ENCODE assay signal across 8 cellular contexts in genomic region chr9:136533775-136534157, GRCh38. TPM values are rescaled to one million over a fixed set of nuclear protein-coding genes. Genes with fewer than 3 reads are reported as not detected.
DNase-seq lines count a peak whose midpoint lies in the region; ATAC-seq, FAIRE-seq and TF ChIP-seq lines count a peak whose summit lies in the region.

No MANE protein-coding gene starts in this region.

- H3K9ac ChIP-seq in liver (ENCODE audit: low read depth in 1 of 2, low read length in 2 of 2) (no peak overlapping the region), HepG2 (ENCODE audit: insufficient read depth, low read depth, low read length) (no peak overlapping the region)

- H3K79me2 ChIP-seq in HepG2 (ENCODE audit: insufficient read depth, low read length): no peaks in the 10 kb centered on the region

- DNase-seq in HepG2 (ENCODE audit: low spot score): no peak
- DNase-seq in astrocyte of the spinal cord (ENCODE audit: low read depth, low spot score): peak; percentile 29
- DNase-seq in prostate gland (ENCODE audit: low spot score): peak; percentile 63
- no peak for DNase-seq in caudate nucleus (lab: John Stamatoyannopoulos, UW)
- no peak for DNase-seq in left lobe of liver (ENCODE audit: low spot score)
- DNase-seq in testis: no peak

- no peak overlapping the region for H3K4me3 ChIP-seq in liver (ENCODE audit: low read depth in 1 of 3, low read length in 3 of 3)
- no peak overlapping the region for H3K4me3 ChIP-seq in HepG2 (replicated peaks in 1 of 3; ENCODE audit: insufficient read depth in 1 of 3, low read depth in 2 of 3, low read length in 3 of 3)
- H3K4me3 ChIP-seq in astrocyte of the spinal cord (ENCODE audit: low read depth, low read length): no peak overlapping the region
- H3K4me3 ChIP-seq in prostate gland: no peak overlapping the region
- no peak overlapping the region for H3K4me3 ChIP-seq in testis

- TF ChIP-seq EP300 in HepG2 (IDR thresholded peaks at IDR 0.05; ENCODE audit: low read depth in 2 of 2, low read length in 2 of 2): no peak
- no peak for TF ChIP-seq EP300 in HepG2 (CRISPR knock-in tag; IDR thresholded peaks at IDR 0.05; ENCODE audit: borderline replicate concordance)

- BruUV-seq in HepG2 (replicated peaks; lab: Mats Ljungman, UMichigan): no TSS peak

- 62% methylated on average over 22 of the region's 22 CpGs for WGBS in liver
- WGBS in HepG2 (ENCODE audit: low lambda C conversion rate): 86% methylated on average over 10 of the region's 22 CpGs
- 64% methylated on average over 22 of the region's 22 CpGs for WGBS in prostate gland
- WGBS in testis, 2 donors: 89 to 100% methylated on average over 1 to 22 of the region's 22 CpGs

- H4K20me1 ChIP-seq in HepG2 (ENCODE audit: insufficient read depth, low read length): no peaks in the 10 kb centered on the region

- H3K27me3 ChIP-seq in liver (ENCODE audit: control insufficient read depth in 4 of 4, insufficient read depth in 4 of 4, low read length in 3 of 4): no peaks in the 10 kb centered on the region
- no peaks in the 10 kb centered on the region for H3K27me3 ChIP-seq in HepG2 (ENCODE audit: control insufficient read depth in 1 of 2, insufficient read depth in 2 of 2, low read length in 2 of 2)
- H3K27me3 ChIP-seq in prostate gland (replicated peaks; ENCODE audit: insufficient read depth): no peaks in the 10 kb centered on the region
- H3K27me3 ChIP-seq in testis: no peaks in the 10 kb centered on the region

- FAIRE-seq in HepG2 (lab: Jason Lieb, UNC): no peak

- intact Hi-C loops in HepG2 (cut with micrococcal nuclease; ENCODE audit: unreplicated experiment) (no loop called here), prostate gland (cut with DNase I) (no loop called here), testis (cut with DNase I; ENCODE audit: low total_unique reads) (no loop called here)

- H3K9me3 ChIP-seq in liver (ENCODE audit: control insufficient read depth in 4 of 4, low read length in 3 of 4) (no peaks in the 10 kb centered on the region), HepG2 (ENCODE audit: low read length) (no peaks in the 10 kb centered on the region), prostate gland (no peaks in the 10 kb centered on the region), testis (no peaks in the 10 kb centered on the region)

- POLR2A ChIA-PET in HepG2 (lab: Yijun Ruan, JAX): no interaction called here

- ATAC-seq in HepG2: no peak
- no peak for ATAC-seq in left lobe of liver
- ATAC-seq in GM18870 (IDR thresholded peaks at IDR 0.05; ENCODE audit: unreplicated experiment): no peak

- H3K36me3 ChIP-seq in liver (ENCODE audit: control insufficient read depth in 4 of 4, insufficient read depth in 3 of 4, low read depth in 1 of 4, low read length in 3 of 4) (no peaks in the 10 kb centered on the region), HepG2 (replicated peaks in 1 of 2; ENCODE audit: control insufficient read depth in 1 of 2, insufficient read depth in 2 of 2, low read length in 2 of 2) (no peaks in the 10 kb centered on the region), prostate gland (no peaks in the 10 kb centered on the region), testis (ENCODE audit: low read depth, missing control alignments) (no peaks in the 10 kb centered on the region)

- TF ChIP-seq POLR2A in HepG2 (IDR thresholded peaks at IDR 0.05; ENCODE audit: insufficient read depth in 1 of 2, low read depth in 2 of 2, low read length in 2 of 2) (no peak), prostate gland (IDR thresholded peaks at IDR 0.05) (peak; percentile 20), testis (IDR thresholded peaks at IDR 0.05) (no peak)

- TF ChIP-seq RAD21 in liver (IDR thresholded peaks at IDR 0.05) (no peak), HepG2 (CRISPR knock-in tag; IDR thresholded peaks at IDR 0.05) (no peak)

- TF ChIP-seq CTCF in liver (IDR thresholded peaks at IDR 0.05; ENCODE audit: low read depth, low read length, missing input control): no peak
- no peak for TF ChIP-seq CTCF in HepG2 (CRISPR knock-in tag; IDR thresholded peaks at IDR 0.05)
- TF ChIP-seq CTCF in astrocyte of the spinal cord (IDR thresholded peaks at IDR 0.05; ENCODE audit: low read depth, low read length): no peak
- TF ChIP-seq CTCF in prostate gland (IDR thresholded peaks at IDR 0.05): no peak
- no peak for TF ChIP-seq CTCF in testis (IDR thresholded peaks at IDR 0.05)

- H3K4me2 ChIP-seq in HepG2 (ENCODE audit: low read depth, low read length): no peak overlapping the region

- no peak overlapping the region for H2AFZ ChIP-seq in HepG2 (ENCODE audit: low read length)

- H3K27ac ChIP-seq in liver (ENCODE audit: low read depth in 1 of 2, low read length in 2 of 2) (peak overlapping the region; percentile 28 to 54), HepG2 (ENCODE audit: extremely low read length, insufficient read depth, low read length) (no peak overlapping the region), prostate gland (no peak overlapping the region), caudate nucleus (ENCODE audit: low read depth, low read length) (no peak overlapping the region), testis (no peak overlapping the region)

- in situ Hi-C loops in HepG2 (cut with HindIII; ENCODE audit: extremely low pct_ligation_motif_present, low pct_unique_long_range_greater_than_20kb): no loop called here
- in situ Hi-C loops in astrocyte of the spinal cord (cut with HindIII; ENCODE audit: low sequenced_read_pairs): no loop called here

- peaks cover 14 to 45% (median 30%) of the 10 kb centered on the region in 4 donors for H3K4me1 ChIP-seq in liver (ENCODE audit: control insufficient read depth in 4 of 4, insufficient read depth in 4 of 4, low read length in 3 of 4)
- no peaks in the 10 kb centered on the region for H3K4me1 ChIP-seq in HepG2 (ENCODE audit: insufficient read depth, low read length)
- H3K4me1 ChIP-seq in prostate gland (replicated peaks): peaks cover 3% of the 10 kb centered on the region
- peaks cover 4% of the 10 kb centered on the region for H3K4me1 ChIP-seq in testis

- CTCF ChIA-PET in HepG2 (lab: Yijun Ruan, JAX; ENCODE audit: low intra/inter-chr PET ratio, low total read pairs): no interaction called here

RNA-seq across cellular contexts. Expression of gene NOTCH1, which starts 12.1 kb away (rescaled TPM):
- total RNA-seq in liver (10 to 100 TPM in 1 of 2 donors, 1 to 10 TPM in 1; 9.4 to 22.3 TPM), HepG2 (2016; rRNA removed; fragmentation: Illumina TruSeq; extraction: Trizol) (0.22 and 0.35 TPM in 2 replicates), prostate gland (10 to 100 TPM; 38.0 to 63.3 TPM), left lobe of liver (31.9 TPM), testis (10 to 100 TPM; 32.4 to 34.1 TPM)
- polyA plus RNA-seq in liver (1 to 10 TPM; 2.4 to 7.5 TPM), HepG2 (2011; rRNA removed) (0.09 and 0.12 TPM in 2 replicates), testis (ENCODE audit: insufficient read depth, low read depth, low replicate concordance) (7.2 TPM)
- 0.18 and 0.20 TPM in 2 replicates for total RNA-seq in HepG2 (2016; cell fraction: cytosol; rRNA removed; fragmentation: Illumina TruSeq; extraction: Trizol; ENCODE audit: low read depth)
- 0.13 and 0.43 TPM in 2 replicates for total RNA-seq in HepG2 (2016; cell fraction: insoluble cytoplasmic fraction; rRNA removed; fragmentation: Illumina TruSeq; extraction: Trizol)
- 0.17 and 0.28 TPM in 2 replicates for total RNA-seq in HepG2 (2016; cell fraction: membrane; rRNA removed; fragmentation: Illumina TruSeq; extraction: Trizol)
- 0.69 and 1.3 TPM in 2 replicates for total RNA-seq in HepG2 (2016; cell fraction: nucleus; rRNA removed; fragmentation: Illumina TruSeq; extraction: Trizol)
- polyA plus RNA-seq in HepG2 (2011; cell fraction: cytosol; rRNA removed): 0.04 and 0.11 TPM in 2 replicates
- 0.90 and 1.1 TPM in 2 replicates for polyA plus RNA-seq in HepG2 (2011; cell fraction: nucleus; rRNA removed)
- 0.09 and 0.31 TPM in 2 replicates for polyA plus RNA-seq in HepG2 (2012)
- polyA plus RNA-seq in HepG2 (2016; cell fraction: cytosol; fragmentation: Illumina TruSeq; extraction: Trizol; ENCODE audit: low read depth): 0.02 TPM in 2 replicates
- polyA plus RNA-seq in HepG2 (2016; cell fraction: insoluble cytoplasmic fraction; fragmentation: Illumina TruSeq; extraction: Trizol; ENCODE audit: low read depth): 0.15 and 0.22 TPM in 2 replicates
- 0.05 and 0.13 TPM in 2 replicates for polyA plus RNA-seq in HepG2 (2016; cell fraction: membrane; fragmentation: Illumina TruSeq; extraction: Trizol; ENCODE audit: low read depth)
- polyA plus RNA-seq in HepG2 (2016; cell fraction: nucleus; fragmentation: Illumina TruSeq; extraction: Trizol; ENCODE audit: insufficient read depth, low read depth): 1.3 and 1.9 TPM in 2 replicates
- 0.54 and 4.7 TPM in 2 replicates for polyA minus RNA-seq in HepG2 (2011; rRNA and poly(A)+ RNA removed; ENCODE audit: low replicate concordance)
- polyA minus RNA-seq in HepG2 (2011; cell fraction: cytosol; rRNA and poly(A)+ RNA removed): 0.44 and 0.99 TPM in 2 replicates
- 0.64 and 0.75 TPM in 2 replicates for polyA minus RNA-seq in HepG2 (2011; cell fraction: nucleus; rRNA and poly(A)+ RNA removed)

RNA-seq across cellular contexts. Expression of gene SEC16A, which starts 50.9 kb away (rescaled TPM):
- 10 to 100 TPM; 21.7 to 96.1 TPM for total RNA-seq in liver
- 10 to 100 TPM; 43.3 to 88.7 TPM for polyA plus RNA-seq in liver
- 15.9 and 27.7 TPM in 2 replicates for total RNA-seq in HepG2 (2016; rRNA removed; fragmentation: Illumina TruSeq; extraction: Trizol)
- 3.9 TPM in 2 replicates for total RNA-seq in HepG2 (2016; cell fraction: cytosol; rRNA removed; fragmentation: Illumina TruSeq; extraction: Trizol; ENCODE audit: low read depth)
- 15.7 and 21.0 TPM in 2 replicates for total RNA-seq in HepG2 (2016; cell fraction: insoluble cytoplasmic fraction; rRNA removed; fragmentation: Illumina TruSeq; extraction: Trizol)
- 12.2 and 12.3 TPM in 2 replicates for total RNA-seq in HepG2 (2016; cell fraction: membrane; rRNA removed; fragmentation: Illumina TruSeq; extraction: Trizol)
- total RNA-seq in HepG2 (2016; cell fraction: nucleus; rRNA removed; fragmentation: Illumina TruSeq; extraction: Trizol): 25.4 and 28.9 TPM in 2 replicates
- polyA plus RNA-seq in HepG2 (2011; rRNA removed): 17.9 and 18.9 TPM in 2 replicates
- polyA plus RNA-seq in HepG2 (2011; cell fraction: cytosol; rRNA removed): 12.7 and 13.2 TPM in 2 replicates
- polyA plus RNA-seq in HepG2 (2011; cell fraction: nucleus; rRNA removed): 71.0 and 81.7 TPM in 2 replicates
- polyA plus RNA-seq in HepG2 (2012): 26.1 and 28.5 TPM in 2 replicates
- polyA plus RNA-seq in HepG2 (2016; cell fraction: cytosol; fragmentation: Illumina TruSeq; extraction: Trizol; ENCODE audit: low read depth): 2.6 and 3.4 TPM in 2 replicates
- 29.5 and 38.6 TPM in 2 replicates for polyA plus RNA-seq in HepG2 (2016; cell fraction: insoluble cytoplasmic fraction; fragmentation: Illumina TruSeq; extraction: Trizol; ENCODE audit: low read depth)
- polyA plus RNA-seq in HepG2 (2016; cell fraction: membrane; fragmentation: Illumina TruSeq; extraction: Trizol; ENCODE audit: low read depth): 7.1 and 8.4 TPM in 2 replicates
- polyA plus RNA-seq in HepG2 (2016; cell fraction: nucleus; fragmentation: Illumina TruSeq; extraction: Trizol; ENCODE audit: insufficient read depth, low read depth): 72.9 and 74.4 TPM in 2 replicates
- polyA minus RNA-seq in HepG2 (2011; rRNA and poly(A)+ RNA removed; ENCODE audit: low replicate concordance): 29.0 and 33.5 TPM in 2 replicates
- 27.1 and 28.7 TPM in 2 replicates for polyA minus RNA-seq in HepG2 (2011; cell fraction: cytosol; rRNA and poly(A)+ RNA removed)
- polyA minus RNA-seq in HepG2 (2011; cell fraction: nucleus; rRNA and poly(A)+ RNA removed): 24.8 and 24.9 TPM in 2 replicates
- 100 to 1,000 TPM in 1 of 2 donors, 10 to 100 TPM in 1; 94.7 to 111 TPM for total RNA-seq in prostate gland
- total RNA-seq in left lobe of liver: 71.8 TPM
- total RNA-seq in testis: 100 to 1,000 TPM in 1 of 2 donors, 10 to 100 TPM in 1; 90.4 to 103 TPM
- polyA plus RNA-seq in testis (ENCODE audit: insufficient read depth, low read depth, low replicate concordance): 67.8 TPM

Comparison
In these comparisons a context has a peak if more than half of its experiments do, and no peak if none do; other contexts are left out.
1. H3K27ac ChIP-seq: peak in liver (2 of 2); none in HepG2 (single experiment), prostate gland (0 of 2), caudate nucleus (single experiment) and testis (0 of 2).
2. RNA of gene NOTCH1, which starts 12.1 kb away (total RNA-seq): 38.0 to 63.3 TPM in prostate gland, 32.4 to 34.1 TPM in testis, 31.9 TPM in left lobe of liver (single experiment) and 9.4 to 22.3 TPM in liver; 0.13 to 1.3 TPM in HepG2; every median in the first group is over 4 times any median in the second.
3. DNase-seq: peak in astrocyte of the spinal cord (single experiment) and prostate gland (single experiment); none in HepG2 (single experiment), caudate nucleus (0 of 61), left lobe of liver (single experiment) and testis (single experiment).